9 cellular contexts compared by ENCODE assay signal in the genomic region with DNA sequence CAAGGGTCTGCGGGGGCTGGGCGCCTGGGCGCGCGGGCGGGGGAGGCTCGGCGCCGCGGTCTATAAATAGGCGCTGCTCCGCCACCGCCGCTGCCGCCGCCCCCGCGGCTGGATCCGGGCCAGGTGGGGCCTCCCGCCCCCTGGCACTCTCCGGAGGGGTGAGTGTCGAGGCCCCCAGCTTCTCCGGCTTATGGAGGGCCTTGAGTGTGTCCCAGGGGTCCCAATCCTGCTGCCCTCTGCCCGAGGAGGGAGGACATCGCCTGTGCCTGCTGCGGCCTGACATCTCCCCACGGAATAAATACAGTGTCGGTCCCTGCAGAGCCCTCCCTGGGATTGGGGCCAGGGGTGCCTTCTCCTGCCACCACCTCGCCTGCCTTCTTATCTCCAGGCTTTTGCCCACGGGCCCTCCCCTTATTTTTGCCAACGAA. TPM values are rescaled to one million over a fixed set of nuclear protein-coding genes. Genes with fewer than 3 reads are reported as not detected.
DNase-seq lines count a peak whose midpoint lies in the region; ATAC-seq and TF ChIP-seq lines count a peak whose summit lies in the region.
"Had no signal": no experiment of that assay in that cellular context is flagged by ENCODE, and none has a peak within 500 bp of the region (broad histone marks: within the 10 kb centered on the region; RNA-seq: fewer than 3 reads in every experiment).

No MANE protein-coding gene starts in this region.

- H3K36me3 ChIP-seq in OCI-LY1 (ENCODE audit: insufficient read depth, low read length) (no peaks in the 10 kb centered on the region), prostate gland (no peaks in the 10 kb centered on the region), adrenal gland (replicated peaks in 1 of 2) (no peaks in the 10 kb centered on the region)

- no peak for DNase-seq in CD4-positive, alpha-beta T cell
- no peak for DNase-seq in effector memory CD8-positive, alpha-beta T cell
- DNase-seq in prostate gland (ENCODE audit: low spot score): no peak
- no peak for DNase-seq in NCI-H748 (lab: John Stamatoyannopoulos, UW; ENCODE audit: unreplicated experiment)
- no peak for DNase-seq in AML-193 (lab: John Stamatoyannopoulos, UW)
- DNase-seq in adrenal gland: no peak
- DNase-seq in NCI-H1105 (lab: John Stamatoyannopoulos, UW): no peak
- DNase-seq: NCI-H2107 had no signal

- no peak overlapping the region for H2AFZ ChIP-seq in OCI-LY1 (ENCODE audit: low read length)

- H3K4me3 Mint-ChIP-seq in CD4-positive, alpha-beta T cell: peak overlapping the region; percentile 81
- peak overlapping the region; percentile 45 to 69 for H3K4me3 Mint-ChIP-seq in effector memory CD8-positive, alpha-beta T cell

- H3K4me1 ChIP-seq in OCI-LY1 (ENCODE audit: insufficient read depth, low read length, severe bottlenecking) (peaks cover 11% of the 10 kb centered on the region), prostate gland (replicated peaks) (peaks cover 7% of the 10 kb centered on the region), adrenal gland (replicated peaks in 1 of 2) (peaks cover 9 to 13% of the 10 kb centered on the region in 2 donors)

- ATAC-seq in CD4-positive, alpha-beta T cell (ENCODE audit: poor library complexity): no peak
- no peak for ATAC-seq in effector memory CD8-positive, alpha-beta T cell (replicated peaks)

- no peaks in the 10 kb centered on the region for H3K9me2 ChIP-seq in OCI-LY1 (ENCODE audit: low read depth, low read length)

- peak overlapping the region; percentile 86; the same call in 1 of the 2 replicates for H3K4me2 ChIP-seq in OCI-LY1 (ENCODE audit: low read length)

- peaks cover 10% of the 10 kb centered on the region for H3K4me1 Mint-ChIP-seq in CD4-positive, alpha-beta T cell (ENCODE audit: low read depth)
- H3K4me1 Mint-ChIP-seq in effector memory CD8-positive, alpha-beta T cell (ENCODE audit: low read depth in 2 of 2): peaks cover 0 to 11% of the 10 kb centered on the region in 2 donors

- H3K27ac Mint-ChIP-seq in CD4-positive, alpha-beta T cell: no peak overlapping the region
- H3K27ac Mint-ChIP-seq in effector memory CD8-positive, alpha-beta T cell: no peak overlapping the region

- no peaks in the 10 kb centered on the region for H4K20me1 ChIP-seq in OCI-LY1 (ENCODE audit: insufficient read depth, low read length)

- H3K27me3 ChIP-seq in CD4-positive, alpha-beta T cell (ENCODE audit: control insufficient read depth, insufficient read depth, low read length): peaks cover 62% of the 10 kb centered on the region
- H3K27me3 ChIP-seq in OCI-LY1 (ENCODE audit: insufficient read depth, low read length) (peaks cover 7% of the 10 kb centered on the region; the same call in 1 of the 2 replicates), prostate gland (replicated peaks; ENCODE audit: insufficient read depth) (no peaks in the 10 kb centered on the region), adrenal gland (no peaks in the 10 kb centered on the region)

- no peaks in the 10 kb centered on the region for H3K36me3 Mint-ChIP-seq in CD4-positive, alpha-beta T cell (ENCODE audit: low read depth)
- no peaks in the 10 kb centered on the region for H3K36me3 Mint-ChIP-seq in effector memory CD8-positive, alpha-beta T cell (ENCODE audit: insufficient read depth)

- WGBS in prostate gland: 81% methylated on average over 6 of the region's 31 CpGs
- 14 to 71% (median 43%) methylated on average over 4 to 31 of the region's 31 CpGs for WGBS in adrenal gland, 4 donors

- intact Hi-C loops in CD4-positive, alpha-beta T cell (cut with DNase I, micrococcal nuclease): loop anchor here (2.0 to 10.0 kb wide), 4 partner anchors 222 to 574 kb away; a partner anchor contains a TSS
- intact Hi-C loops in prostate gland (cut with DNase I): no loop called here
- intact Hi-C loops in adrenal gland (cut with DNase I): loop anchor here in 1 of 2 donors (5.0 kb wide), 1 partner anchor 42 kb away; no protein-coding TSS in a partner anchor

- TF ChIP-seq POLR2A in prostate gland (IDR thresholded peaks at IDR 0.05): no peak
- TF ChIP-seq POLR2A in adrenal gland (IDR thresholded peaks at IDR 0.05): no peak

- H3K9ac ChIP-seq in OCI-LY1 (ENCODE audit: low read length): no peak overlapping the region

- no peaks in the 10 kb centered on the region for H3F3A ChIP-seq in OCI-LY1 (ENCODE audit: insufficient read depth, low read length)

- H3K4me3 ChIP-seq in OCI-LY1 (ENCODE audit: low read depth, low read length, poor library complexity, severe bottlenecking): no peak overlapping the region
- H3K4me3 ChIP-seq in prostate gland: peak overlapping the region; percentile 43 to 50
- H3K4me3 ChIP-seq in adrenal gland: peak overlapping the region in 2 of 4 donors; percentile 54 to 70

- peaks cover 44% of the 10 kb centered on the region for H3K27me3 Mint-ChIP-seq in CD4-positive, alpha-beta T cell
- H3K27me3 Mint-ChIP-seq in effector memory CD8-positive, alpha-beta T cell: peaks cover 39 to 62% of the 10 kb centered on the region in 2 donors

- CTCF ChIA-PET in CD4-positive, alpha-beta T cell (lab: Charles Lee): interaction anchor here (1.5 kb wide), 1 partner anchor 12 kb away, joined by 5 read pairs; no protein-coding TSS in a partner anchor

- H3K27ac ChIP-seq in CD4-positive, alpha-beta T cell (ENCODE audit: low read depth, low read length): no peak overlapping the region
- H3K27ac ChIP-seq in OCI-LY1 (ENCODE audit: low read depth, low read length, poor library complexity, severe bottlenecking) (no peak overlapping the region), prostate gland (peak overlapping the region in 1 of 2 donors; percentile 49), adrenal gland (peak overlapping the region in 1 of 5 donors; percentile 26)

- POLR2A ChIA-PET in CD4-positive, alpha-beta T cell (lab: Charles Lee): interaction anchor here (0.6 kb wide), 1 partner anchor 303 kb away, joined by 4 read pairs; no protein-coding TSS in a partner anchor

- H3K79me2 ChIP-seq in OCI-LY1 (ENCODE audit: insufficient read depth, low read length): no peaks in the 10 kb centered on the region

- no peaks in the 10 kb centered on the region for H3K9me3 ChIP-seq in CD4-positive, alpha-beta T cell (ENCODE audit: control insufficient read depth, low read length)
- H3K9me3 ChIP-seq in OCI-LY1 (ENCODE audit: low read length) (no peaks in the 10 kb centered on the region), prostate gland (no peaks in the 10 kb centered on the region), adrenal gland (replicated peaks in 1 of 3) (no peaks in the 10 kb centered on the region)

- H3K9me3 Mint-ChIP-seq in CD4-positive, alpha-beta T cell: no peaks in the 10 kb centered on the region
- no peaks in the 10 kb centered on the region for H3K9me3 Mint-ChIP-seq in effector memory CD8-positive, alpha-beta T cell

- TF ChIP-seq CTCF in CD4-positive, alpha-beta T cell (IDR thresholded peaks at IDR 0.05): no peak
- TF ChIP-seq CTCF in OCI-LY1 (IDR thresholded peaks at IDR 0.05; ENCODE audit: low read length) (no peak), prostate gland (IDR thresholded peaks at IDR 0.05) (no peak), adrenal gland (IDR thresholded peaks at IDR 0.05) (no peak)

RNA-seq across cellular contexts. Expression of a gene that starts 4.3 kb away (rescaled TPM):
- under 1 TPM in 1 of 2 experiments, not detected in 1; 0.22 TPM for total RNA-seq in CD4-positive, alpha-beta T cell
- total RNA-seq in prostate gland: 10 to 100 TPM in 1 of 2 donors, 1 to 10 TPM in 1; 6.8 to 60.3 TPM
- total RNA-seq in adrenal gland: 1 to 10 TPM in 6 of 8 donors, under 1 TPM in 1, not detected in 1; 0.42 to 6.6 (median 4.1) TPM
- polyA plus RNA-seq in adrenal gland: 10 to 100 TPM in 2 of 3 donors, not detected in 1; 12.4 to 29.8 TPM

RNA-seq across cellular contexts. Expression of a gene that starts 4.8 kb away (rescaled TPM):
- under 1 TPM; 0.71 to 0.75 TPM for total RNA-seq in CD4-positive, alpha-beta T cell
- total RNA-seq in prostate gland: 10 to 100 TPM; 17.1 to 96.2 TPM
- 10 to 100 TPM in 5 of 8 donors, 1 to 10 TPM in 3; 3.7 to 67.7 (median 12.4) TPM for total RNA-seq in adrenal gland
- 10 to 100 TPM; 10.7 to 73.4 (median 18.8) TPM for polyA plus RNA-seq in adrenal gland

RNA-seq across cellular contexts. Expression of a gene that starts 41.5 kb away (rescaled TPM):
- total RNA-seq in CD4-positive, alpha-beta T cell: not detected
- total RNA-seq in prostate gland (10 to 100 TPM; 11.0 to 20.2 TPM), adrenal gland (10 to 100 TPM in 1 of 8 donors, 1 to 10 TPM in 3, under 1 TPM in 2, not detected in 2; 0.72 to 10.1 (median 1.5) TPM)
- 1 to 10 TPM in 1 of 3 donors, under 1 TPM in 1, not detected in 1; 0.80 to 2.0 TPM for polyA plus RNA-seq in adrenal gland
